Comparison of ENCODE assay signal across 1 cellular context in the genomic region with DNA sequence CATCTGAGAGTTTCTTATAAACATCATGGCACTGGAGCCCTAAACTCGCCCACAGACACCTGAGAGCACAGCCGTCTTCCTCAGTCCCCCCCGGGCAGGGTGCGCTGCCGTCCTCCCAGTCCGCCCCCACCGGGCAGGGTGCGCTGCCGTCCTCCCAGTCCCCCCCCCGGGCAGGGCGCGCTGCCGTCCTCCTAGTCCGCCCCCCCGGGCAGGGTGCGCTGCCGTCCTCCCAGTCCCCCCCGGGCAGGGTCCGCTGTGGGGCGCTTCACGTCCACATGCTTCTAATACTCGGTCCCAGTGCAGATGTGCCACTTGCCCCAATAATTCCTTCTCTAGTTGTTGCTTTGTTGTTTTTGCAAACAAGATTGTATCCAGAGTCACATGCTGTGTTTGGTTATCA.
TF ChIP-seq lines count a peak whose summit lies in the region.

No MANE protein-coding gene starts in this region.

TF ChIP-seq in HepG2, 621 proteins besides CTCF, POLR2A, EP300 and RAD21:
- TF ChIP-seq, protein P1, sequence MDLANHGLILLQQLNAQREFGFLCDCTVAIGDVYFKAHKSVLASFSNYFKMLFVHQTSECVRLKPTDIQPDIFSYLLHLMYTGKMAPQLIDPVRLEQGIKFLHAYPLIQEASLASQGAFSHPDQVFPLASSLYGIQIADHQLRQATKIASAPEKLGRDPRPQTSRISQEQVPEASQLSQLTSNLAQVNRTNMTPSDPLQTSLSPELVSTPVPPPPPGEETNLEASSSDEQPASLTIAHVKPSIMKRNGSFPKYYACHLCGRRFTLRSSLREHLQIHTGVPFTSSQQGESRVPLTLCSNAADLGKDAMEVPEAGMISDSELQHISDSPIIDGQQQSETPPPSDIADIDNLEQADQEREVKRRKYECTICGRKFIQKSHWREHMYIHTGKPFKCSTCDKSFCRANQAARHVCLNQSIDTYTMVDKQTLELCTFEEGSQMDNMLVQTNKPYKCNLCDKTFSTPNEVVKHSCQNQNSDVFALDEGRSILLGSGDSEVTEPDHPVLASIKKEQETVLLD (CRISPR knock-in tag; IDR thresholded peaks at IDR 0.05; ENCODE audit: low read depth) = no peak
- TF ChIP-seq AGO2 (optimal IDR thresholded peaks at IDR 0.05; ENCODE audit: low read depth, low read length) = peak; percentile 67
TF ChIP-seq in HepG2: peak in this region for 1.
